Comparison of ENCODE assay signal across 8 cellular contexts in genomic region chr9:90300901-90301688, GRCh38.
DNase-seq lines count a peak whose midpoint lies in the region; ATAC-seq and TF ChIP-seq lines count a peak whose summit lies in the region.

No MANE protein-coding gene starts in this region.

- no peak overlapping the region for H3K27ac ChIP-seq in Panc1 (ENCODE audit: low read length)

- no peaks in the 10 kb centered on the region for H3K27me3 ChIP-seq in Panc1 (ENCODE audit: control insufficient read depth, insufficient read depth, low read length)

- no TSS peak for BruUV-seq in Panc1 (replicated peaks; lab: Mats Ljungman, UMichigan)

- POLR2A ChIA-PET in Panc1 (lab: Charles Lee): no interaction called here

- DNase-seq in H4 (ENCODE audit: low spot score) (peak; percentile 86), Panc1 (ENCODE audit: low read depth, low spot score) (peak; percentile 48), fibroblast of the conjunctiva (ENCODE audit: low read depth) (peak; percentile 89), retina (peak; percentile 54), nephron progenitor cell (no peak)
- DNase-seq in stimulated activated naive CD4-positive, alpha-beta T cell treated with Interleukin-2 at 50 U/mL for 16 hours (lab: John Stamatoyannopoulos, UW): no peak

- H3K4me3 ChIP-seq in Panc1 (ENCODE audit: low read depth in 2 of 2, low read length in 2 of 2): no peak overlapping the region

- ATAC-seq in Panc1: peak; percentile 72; the same call in 1 of the 2 replicates
- no peak for ATAC-seq in GM21447 (IDR thresholded peaks at IDR 0.05; ENCODE audit: unreplicated experiment)
- ATAC-seq in HG02623 (IDR thresholded peaks at IDR 0.05; ENCODE audit: unreplicated experiment): no peak

- in situ Hi-C loops in Panc1 (cut with HindIII; ENCODE audit: low pct_unique_long_range_greater_than_20kb, low sequenced_read_pairs): no loop called here

- TF ChIP-seq CTCF in Panc1 (IDR thresholded peaks at IDR 0.05) (no peak), nephron progenitor cell (IDR thresholded peaks at IDR 0.05) (no peak)

- H3K36me3 ChIP-seq in Panc1 (ENCODE audit: control insufficient read depth, insufficient read depth, low read length): no peaks in the 10 kb centered on the region

- H3K4me1 ChIP-seq in Panc1 (ENCODE audit: control insufficient read depth, insufficient read depth, low read length): no peaks in the 10 kb centered on the region

- no peaks in the 10 kb centered on the region for H3K36me3 Mint-ChIP-seq in nephron progenitor cell (ENCODE audit: low read depth)

- no peak overlapping the region for H3K27ac Mint-ChIP-seq in nephron progenitor cell

- no peaks in the 10 kb centered on the region for H3K9me3 ChIP-seq in Panc1 (ENCODE audit: control insufficient read depth, insufficient read depth, low read depth, low read length)

- intact Hi-C loops in Panc1 (cut with micrococcal nuclease; ENCODE audit: unreplicated experiment): no loop called here

- CTCF ChIA-PET in Panc1 (lab: Charles Lee): no interaction called here

- peaks cover 10% of the 10 kb centered on the region for H3K27me3 Mint-ChIP-seq in nephron progenitor cell (ENCODE audit: low read depth, poor library complexity)

- peaks cover 33% of the 10 kb centered on the region for H3K4me1 Mint-ChIP-seq in nephron progenitor cell

- no peak overlapping the region for H3K4me3 Mint-ChIP-seq in nephron progenitor cell

- no peaks in the 10 kb centered on the region for H3K9me3 Mint-ChIP-seq in nephron progenitor cell

Comparison
In these comparisons a context has a peak if more than half of its experiments do, and no peak if none do; other contexts are left out.
1. DNase-seq: peak in H4 (single experiment), Panc1 (single experiment), fibroblast of the conjunctiva (single experiment) and retina (single experiment); none in stimulated activated naive CD4-positive, alpha-beta T cell treated with Interleukin-2 at 50 U/mL for 16 hours (single experiment) and nephron progenitor cell (single experiment).